In genomic region chr18:37963837-37964236, GRCh38 we compare ENCODE assay signal across 5 cellular contexts.
"Had no signal": no experiment of that assay in that cellular context is flagged by ENCODE, and none has a peak within 500 bp of the region (broad histone marks: within the 10 kb centered on the region; RNA-seq: fewer than 3 reads in every experiment).

No MANE protein-coding gene starts in this region.

- DNase-seq: IMR-90, KBM-7, KG1 had no signal

- H3K27ac ChIP-seq: HL-60 had no signal

- H3K4me3 ChIP-seq: K562 had no signal
